Comparison of ENCODE assay signal across 9 cellular contexts in the genomic region with DNA sequence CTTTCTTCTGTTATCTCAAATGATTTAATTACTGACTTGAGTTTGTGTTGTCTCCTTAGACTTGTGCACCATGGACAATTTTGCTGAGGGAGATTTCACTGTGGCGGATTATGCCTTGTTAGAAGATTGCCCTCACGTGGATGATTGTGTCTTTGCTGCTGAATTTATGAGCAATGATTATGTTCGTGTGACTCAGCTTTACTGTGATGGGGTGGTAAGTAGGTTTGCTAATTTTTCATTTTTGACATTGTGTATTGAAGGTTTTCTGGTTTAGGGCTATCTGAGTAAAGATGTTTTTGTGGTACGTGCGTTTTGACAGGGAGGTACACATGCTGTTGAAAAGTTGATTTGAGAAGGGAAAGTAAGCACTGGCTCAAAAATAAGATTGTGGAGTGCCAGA. TPM values are rescaled to one million over a fixed set of nuclear protein-coding genes. Genes with fewer than 3 reads are reported as not detected.
DNase-seq lines count a peak whose midpoint lies in the region; ATAC-seq and TF ChIP-seq lines count a peak whose summit lies in the region.
"Had no signal": no experiment of that assay in that cellular context is flagged by ENCODE, and none has a peak within 500 bp of the region (broad histone marks: within the 10 kb centered on the region; RNA-seq: fewer than 3 reads in every experiment).

No MANE protein-coding gene starts in this region.

- BruUV-seq in OCI-LY7 (replicated peaks; lab: Mats Ljungman, UMichigan): no TSS peak

- no peaks in the 10 kb centered on the region for H3K9me3 ChIP-seq in OCI-LY7 (ENCODE audit: low read length)
- H3K9me3 ChIP-seq: BLaER1 had no signal

- no peaks in the 10 kb centered on the region for H3K9me3 Mint-ChIP-seq in natural killer cell

- no peaks in the 10 kb centered on the region for H3K4me1 ChIP-seq in OCI-LY7 (ENCODE audit: insufficient read depth, low read length, poor library complexity, severe bottlenecking)

- intact Hi-C loops in OCI-LY7 (cut with micrococcal nuclease; ENCODE audit: unreplicated experiment) (no loop called here), natural killer cell (cut with micrococcal nuclease) (no loop called here)

- no peaks in the 10 kb centered on the region for H3K27me3 Mint-ChIP-seq in natural killer cell (ENCODE audit: low read depth in 2 of 2)

- CTCF ChIA-PET in OCI-LY7 (lab: Charles Lee; ENCODE audit: unreplicated experiment): no interaction called here

- no peak overlapping the region for H3K4me2 ChIP-seq in OCI-LY7 (ENCODE audit: low read length)
- H3K4me2 ChIP-seq: BLaER1 had no signal

- H3K9me2 ChIP-seq in OCI-LY7 (ENCODE audit: insufficient read depth, low read length): no peaks in the 10 kb centered on the region

- peaks cover 35% of the 10 kb centered on the region for H3K36me3 ChIP-seq in OCI-LY7 (ENCODE audit: insufficient read depth, low read length)

- 0 out of 2 replicates have a peak, but pooled peaks have one; percentile 8 for TF ChIP-seq CTCF in OCI-LY7 (conservative IDR thresholded peaks at IDR 0.05; ENCODE audit: low read length)
- peak; percentile 56 for TF ChIP-seq CTCF in retinal pigment epithelial cell (conservative IDR thresholded peaks at IDR 0.05; ENCODE audit: low read depth, low read length)
- no peak for TF ChIP-seq CTCF in natural killer cell (IDR thresholded peaks at IDR 0.05)

- H3K4me3 ChIP-seq in OCI-LY7 (ENCODE audit: low read depth, low read length, poor library complexity, severe bottlenecking) (no peak overlapping the region), retinal pigment epithelial cell (ENCODE audit: low read length) (no peak overlapping the region)
- H3K4me3 ChIP-seq: BLaER1 had no signal

- ATAC-seq in GM19023 (IDR thresholded peaks at IDR 0.05; ENCODE audit: unreplicated experiment): no peak
- no peak for ATAC-seq in natural killer cell

- POLR2A ChIA-PET in OCI-LY7 (lab: Charles Lee): interaction anchor here (0.6 to 0.8 kb wide), 2 partner anchors 12 to 56 kb away, joined by 3 read pairs; no protein-coding TSS in a partner anchor

- H3K27ac Mint-ChIP-seq in natural killer cell: no peak overlapping the region

- H3K27ac ChIP-seq in OCI-LY7 (ENCODE audit: low read depth, low read length, poor library complexity, severe bottlenecking): no peak overlapping the region
- H3K27ac ChIP-seq: BLaER1 had no signal

- H3K36me3 Mint-ChIP-seq in natural killer cell: no peaks in the 10 kb centered on the region

- H3K4me1 Mint-ChIP-seq in natural killer cell: peaks cover 9 to 12% of the 10 kb centered on the region in 2 donors

- DNase-seq in NCI-H1417 (lab: John Stamatoyannopoulos, UW) (peak; percentile 22 to 76 (median 53)), NCI-H1417 treated with DMSO at 0.1 percent for 48 hours (lab: John Stamatoyannopoulos, UW) (no peak), OCI-LY7 (ENCODE audit: low spot score) (no peak), erythroblast (lab: John Stamatoyannopoulos, UW) (peak; percentile 33 to 52), retinal pigment epithelial cell (ENCODE audit: low read depth) (peak; percentile 43), NCI-H187 treated with DMSO at 0.1 percent for 48 hours (lab: John Stamatoyannopoulos, UW) (no peak), natural killer cell (no peak)

- no peak overlapping the region for H2AFZ ChIP-seq in OCI-LY7 (ENCODE audit: low read length)

- TF ChIP-seq POLR2A in erythroblast (IDR thresholded peaks at IDR 0.05; ENCODE audit: low read length): no peak

- peaks cover 24% of the 10 kb centered on the region for H3K79me2 ChIP-seq in OCI-LY7 (ENCODE audit: insufficient read depth, low read depth, low read length)

- H3K4me3 Mint-ChIP-seq in natural killer cell: no peak overlapping the region

- 0 out of 2 replicates have a peak, but pooled peaks cover 6% of the 10 kb centered on the region for H4K20me1 ChIP-seq in OCI-LY7 (ENCODE audit: insufficient read depth, low read length)

RNA-seq across cellular contexts. Expression of gene TTC3, which starts 14.1 kb away (rescaled TPM):
- total RNA-seq in OCI-LY7 (2014; rRNA removed; shearing (Covaris generic)): 73.5 and 92.1 TPM in 2 replicates
- total RNA-seq in OCI-LY7 (2022) (86.4 and 90.0 TPM in 2 replicates), natural killer cell (10 to 100 TPM; 83.1 to 97.4 (median 88.3) TPM)

RNA-seq across cellular contexts. Expression of gene PIGP, which starts 14.3 kb away (rescaled TPM):
- total RNA-seq in OCI-LY7 (2014; rRNA removed; shearing (Covaris generic)): 3.7 and 7.4 TPM in 2 replicates
- 35.4 and 38.8 TPM in 2 replicates for total RNA-seq in OCI-LY7 (2022)
- total RNA-seq in natural killer cell: 10 to 100 TPM in 1 of 3 donors, 1 to 10 TPM in 2; 6.5 to 10.4 (median 8.5) TPM

Comparison
In these comparisons a context has a peak if more than half of its experiments do, and no peak if none do; other contexts are left out.
1. DNase-seq: peak in NCI-H1417 (3 of 3), erythroblast (2 of 2) and retinal pigment epithelial cell (single experiment); none in NCI-H1417 treated with DMSO at 0.1 percent for 48 hours (single experiment), OCI-LY7 (single experiment), NCI-H187 treated with DMSO at 0.1 percent for 48 hours (single experiment) and natural killer cell (single experiment).